ENCODE assay signal across 27 cellular contexts in genomic region chr6:69756357-69756756, GRCh38.
"Had no signal": no experiment of that assay in that cellular context is flagged by ENCODE, and none has a peak within 500 bp of the region (broad histone marks: within the 10 kb centered on the region; RNA-seq: fewer than 3 reads in every experiment).

No MANE protein-coding gene starts in this region.

- H3K9me3 Mint-ChIP-seq: natural killer cell treated with Interleukin-12 subunit alpha and Interleukin-12 subunit beta and Interleukin-15 and Interleukin-18, amount 100 ng/mL, for 72 hours; stimulated activated naive CD8-positive, alpha-beta T cell treated with anti-CD3 and anti-CD28 coated beads, Interleukin-15, amount 100 ng/mL, for 72 hours had no signal

- H3K27me3 ChIP-seq: left lung, ovary, sigmoid colon, tibial nerve, uterus had no signal

- ATAC-seq: left cardiac atrium; left lung; lower lobe of right lung; naive thymus-derived CD4-positive, alpha-beta T cell; natural killer cell treated with Interleukin-12 subunit alpha and Interleukin-12 subunit beta and Interleukin-15 and Interleukin-18, amount 100 ng/mL, for 72 hours; right cardiac atrium; stimulated activated memory B cell treated with anti-CD40 and anti-IgM and Interleukin-4, amounts not matched to agents 10 μg/mL and 1 μg/mL and 100 μg/mL, for 72 hours; stimulated activated naive CD8-positive, alpha-beta T cell treated with anti-CD3 and anti-CD28 coated beads, Interleukin-15, amount 100 ng/mL, for 72 hours had no signal

- H3K36me3 ChIP-seq: left lung, lower lobe of right lung, ovary, prostate gland, sigmoid colon, uterus had no signal

- DNase-seq: hippocampal formation; kidney glomerular epithelial cell; left cardiac atrium; left lung; lower lobe of right lung; mammary epithelial cell; mesendoderm; naive thymus-derived CD4-positive, alpha-beta T cell; ovary; retina; right cardiac atrium; sigmoid colon; stimulated activated CD4-positive, alpha-beta T cell treated with anti-CD3 and anti-CD28 coated beads, Interleukin-1b, Interleukin-23, amount 100 ng/mL, for 48 hours; stimulated activated CD4-positive, alpha-beta T cell treated with anti-CD3 and anti-CD28 coated beads, Interleukin-2, amount 100 ng/mL, for 48 hours; stimulated activated CD4-positive, alpha-beta T cell treated with anti-CD3 and anti-CD28 coated beads, Interleukin-4, amount 100 ng/mL, for 4 hours; stimulated activated CD8-positive, alpha-beta memory T cell treated with anti-CD3 and anti-CD28 coated beads, Interleukin-4, amount 100 ng/mL, for 48 hours; stimulated activated naive CD4-positive, alpha-beta T cell treated with Interleukin-2 at 50 U/mL for 16 hours; stimulated activated naive CD8-positive, alpha-beta T cell treated with anti-CD3 and anti-CD28 coated beads, Interleukin-15, amount 100 ng/mL, for 72 hours; substantia nigra; uterus had no signal

- H3K4me3 Mint-ChIP-seq: mesothelial cell of epicardium; naive thymus-derived CD4-positive, alpha-beta T cell; natural killer cell treated with Interleukin-12 subunit alpha and Interleukin-12 subunit beta and Interleukin-15 and Interleukin-18, amount 100 ng/mL, for 72 hours; stimulated activated memory B cell treated with anti-CD40 and anti-IgM and Interleukin-4, amounts not matched to agents 10 μg/mL and 1 μg/mL and 100 μg/mL, for 72 hours; stimulated activated naive CD8-positive, alpha-beta T cell treated with anti-CD3 and anti-CD28 coated beads, Interleukin-15, amount 100 ng/mL, for 72 hours; type B pancreatic cell had no signal

- H3K27ac ChIP-seq: left lung, lower lobe of right lung, ovary, prostate gland, sigmoid colon, tibial nerve, uterus had no signal

- H3K9me3 ChIP-seq: lower lobe of right lung, ovary, prostate gland, uterus had no signal

- H3K4me1 ChIP-seq: left lung, lower lobe of right lung, prostate gland, tibial nerve, uterus had no signal

- H3K4me3 ChIP-seq: left lung, lower lobe of right lung, ovary, prostate gland, sigmoid colon, smooth muscle cell, tibial nerve, uterus had no signal

- H3K27ac Mint-ChIP-seq: mesothelial cell of epicardium; natural killer cell treated with Interleukin-12 subunit alpha and Interleukin-12 subunit beta and Interleukin-15 and Interleukin-18, amount 100 ng/mL, for 72 hours; stimulated activated memory B cell treated with anti-CD40 and anti-IgM and Interleukin-4, amounts not matched to agents 10 μg/mL and 1 μg/mL and 100 μg/mL, for 72 hours; stimulated activated naive CD8-positive, alpha-beta T cell treated with anti-CD3 and anti-CD28 coated beads, Interleukin-15, amount 100 ng/mL, for 72 hours; type B pancreatic cell had no signal

- H3K27me3 Mint-ChIP-seq: naive thymus-derived CD4-positive, alpha-beta T cell; natural killer cell treated with Interleukin-12 subunit alpha and Interleukin-12 subunit beta and Interleukin-15 and Interleukin-18, amount 100 ng/mL, for 72 hours; stimulated activated memory B cell treated with anti-CD40 and anti-IgM and Interleukin-4, amounts not matched to agents 10 μg/mL and 1 μg/mL and 100 μg/mL, for 72 hours; stimulated activated naive CD8-positive, alpha-beta T cell treated with anti-CD3 and anti-CD28 coated beads, Interleukin-15, amount 100 ng/mL, for 72 hours; type B pancreatic cell had no signal
